ENCODE assay signal across 35 cellular contexts in genomic region chr17:9080983-9081382, GRCh38.
"Had no signal": no experiment of that assay in that cellular context is flagged by ENCODE, and none has a peak within 500 bp of the region (broad histone marks: within the 10 kb centered on the region; RNA-seq: fewer than 3 reads in every experiment).

No MANE protein-coding gene starts in this region.

- ATAC-seq: activated CD8-positive, alpha-beta T cell treated with anti-CD3 and anti-CD28 coated beads for 36 hours; activated naive CD4-positive, alpha-beta T cell treated with anti-CD3 and anti-CD28 coated beads, Interleukin-2, amount 50 U/mL, for 72 hours; activated T-cell treated with anti-CD3 and anti-CD28 coated beads, Interleukin-2, amount 50 U/mL, for 4 hours; activated T-cell treated with anti-CD3 and anti-CD28 coated beads, Interleukin-2, amount 50 U/mL, for 72 hours; activated T-helper 17 cell treated with anti-CD3 and anti-CD28 coated beads, Interleukin-2, amount 50 U/mL, for 72 hours; body of pancreas had no signal

- H3K9me3 ChIP-seq: adrenal gland, body of pancreas, breast epithelium had no signal

- H3K4me3 Mint-ChIP-seq: activated B cell treated with CpG ODN at 0.5 μM for 24 hours; activated CD4-positive, alpha-beta T cell treated with anti-CD3 and anti-CD28 coated beads, Interleukin-2, amount 10 ng/mL, durations not matched to agents 24 days and 14 days; activated CD8-positive, alpha-beta T cell treated with anti-CD3 and anti-CD28 coated beads for 36 hours; activated naive CD4-positive, alpha-beta T cell treated with anti-CD3 and anti-CD28 coated beads for 36 hours; activated naive CD8-positive, alpha-beta T cell treated with anti-CD3 and anti-CD28 coated beads for 36 hours; activated T-cell treated with anti-CD3 and anti-CD28 coated beads, Interleukin-2, amount 50 U/mL, for 4 hours; activated T-cell treated with anti-CD3 and anti-CD28 coated beads, Interleukin-2, amount 50 U/mL, for 72 hours; activated T-helper 1 cell treated with anti-CD3 and anti-CD28 coated beads, Interleukin-12 subunit alpha, Interleukin-12 subunit beta, Interleukin-2, Interleukin-4 antibody, amounts not matched to agents 30 ng/mL and 10 ng/mL and 1 ng/mL, durations not matched to agents 14 hours and 24 hours and 36 hours; activated T-helper 17 cell treated with anti-CD3 and anti-CD28 coated beads, Interleukin-2, amount 50 U/mL, for 72 hours; T-helper 1 cell treated with Interleukin-12 subunit alpha and Interleukin-12 subunit beta and Interleukin-4 antibody, amounts not matched to agents 30 μg/mL and 1 μg/mL, for 36 hours; T-helper 2 cell treated with Interferon-gamma antibody and Interleukin-4, amounts not matched to agents 5 μg/mL and 100 μg/mL, for 36 hours had no signal

- H3K27me3 Mint-ChIP-seq: activated B cell treated with CpG ODN at 0.5 μM for 24 hours; activated CD4-positive, alpha-beta T cell treated with anti-CD3 and anti-CD28 coated beads, Interleukin-2, amount 10 ng/mL, durations not matched to agents 24 days and 14 days; activated CD8-positive, alpha-beta T cell treated with anti-CD3 and anti-CD28 coated beads for 36 hours; activated naive CD8-positive, alpha-beta T cell treated with anti-CD3 and anti-CD28 coated beads for 36 hours; activated T-helper 17 cell treated with anti-CD3 and anti-CD28 coated beads, Interleukin-2, amount 50 U/mL, for 72 hours had no signal

- H3K27me3 ChIP-seq: adrenal gland, body of pancreas, brain microvascular endothelial cell, breast epithelium had no signal

- H3K36me3 ChIP-seq: adrenal gland, brain microvascular endothelial cell, breast epithelium had no signal

- DNase-seq: activated B cell treated with CpG ODN at 0.5 μM for 24 hours; activated CD4-positive, alpha-beta T cell treated with anti-CD3 and anti-CD28 coated beads for 4 hours; activated CD4-positive, alpha-beta T cell treated with anti-CD3 and anti-CD28 coated beads, Interleukin-2, amount 10 ng/mL, durations not matched to agents 24 days and 14 days; activated CD4-positive, alpha-beta T cell treated with anti-CD3 and anti-CD28 coated beads, Interleukin-2, amount 50 U/mL, for 1 hour; activated CD4-positive, alpha-beta T cell treated with anti-CD3 and anti-CD28 coated beads, Interleukin-2, amount 50 U/mL, for 4 hours; activated CD4-positive, CD25-positive, alpha-beta regulatory T cell treated with anti-CD3 and anti-CD28 coated beads, Interleukin-2, amount 50 U/mL, for 72 hours; activated CD8-positive, alpha-beta memory T cell treated with anti-CD3 and anti-CD28 coated beads, Interleukin-2, amount 50 U/mL, for 4 hours; activated CD8-positive, alpha-beta T cell treated with anti-CD3 and anti-CD28 coated beads for 36 hours; activated effector memory CD4-positive, alpha-beta T cell treated with anti-CD3 and anti-CD28 coated beads, Interleukin-2, amount 50 U/mL, for 16 hours; activated gamma-delta T cell treated with Interleukin-2 at 50 U/mL for 16 hours; activated naive CD4-positive, alpha-beta T cell; activated naive CD4-positive, alpha-beta T cell treated with anti-CD3 and anti-CD28 coated beads for 36 hours; activated naive CD4-positive, alpha-beta T cell treated with anti-CD3 and anti-CD28 coated beads, Interleukin-2, amount 50 U/mL, for 16 hours; activated naive CD8-positive, alpha-beta T cell treated with anti-CD3 and anti-CD28 coated beads for 36 hours; activated T-cell treated with anti-CD3 and anti-CD28 coated beads for 4 hours; activated T-cell treated with anti-CD3 and anti-CD28 coated beads, Interleukin-2, amount 50 U/mL, for 1 hour; activated T-cell treated with anti-CD3 and anti-CD28 coated beads, Interleukin-2, amount 50 U/mL, for 4 hours; activated T-cell treated with anti-CD3 and anti-CD28 coated beads, Interleukin-2, amount 50 U/mL, for 72 hours; adrenal gland; amniotic stem cell; aorta; body of pancreas; brain microvascular endothelial cell; central memory CD4-positive, alpha-beta T cell; SW 1271; T-helper 1 cell; T-helper 2 cell; T-helper 9 cell had no signal

- H3K4me1 ChIP-seq: adrenal gland, body of pancreas, breast epithelium had no signal

- H3K27ac ChIP-seq: adrenal gland, body of pancreas, brain microvascular endothelial cell, breast epithelium, VCaP had no signal

- H3K4me3 ChIP-seq: adrenal gland, body of pancreas, breast epithelium had no signal

- H3K4me1 Mint-ChIP-seq: activated CD4-positive, alpha-beta T cell treated with anti-CD3 and anti-CD28 coated beads, Interleukin-2, amount 10 ng/mL, durations not matched to agents 24 days and 14 days; activated T-helper 17 cell treated with anti-CD3 and anti-CD28 coated beads, Interleukin-2, amount 50 U/mL, for 72 hours had no signal

- H3K27ac Mint-ChIP-seq: activated CD4-positive, alpha-beta T cell treated with anti-CD3 and anti-CD28 coated beads, Interleukin-2, amount 10 ng/mL, durations not matched to agents 24 days and 14 days; activated naive CD4-positive, alpha-beta T cell treated with anti-CD3 and anti-CD28 coated beads for 36 hours; activated T-cell treated with anti-CD3 and anti-CD28 coated beads, Interleukin-2, amount 50 U/mL, for 72 hours; activated T-helper 1 cell treated with anti-CD3 and anti-CD28 coated beads, Interleukin-12 subunit alpha, Interleukin-12 subunit beta, Interleukin-2, Interleukin-4 antibody, amounts not matched to agents 30 ng/mL and 10 ng/mL and 1 ng/mL, durations not matched to agents 14 hours and 24 hours and 36 hours had no signal
